9 cellular contexts compared by ENCODE assay signal in genomic region chr11:102495161-102496042, GRCh38. TPM values are rescaled to one million over a fixed set of nuclear protein-coding genes. Genes with fewer than 3 reads are reported as not detected.
DNase-seq lines count a peak whose midpoint lies in the region; ATAC-seq, FAIRE-seq and TF ChIP-seq lines count a peak whose summit lies in the region.
"Had no signal": no experiment of that assay in that cellular context is flagged by ENCODE, and none has a peak within 500 bp of the region (broad histone marks: within the 10 kb centered on the region; RNA-seq: fewer than 3 reads in every experiment).

No MANE protein-coding gene starts in this region.

- TF ChIP-seq POLR2A in body of pancreas (IDR thresholded peaks at IDR 0.05) = no peak

- H3K4me1 ChIP-seq in body of pancreas = peaks cover 5% of the 10 kb centered on the region
- H3K4me1 ChIP-seq in iPS DF 6.9 (ENCODE audit: control insufficient read depth, insufficient read depth, low read length) = no peaks in the 10 kb centered on the region
- peaks cover 0 to 3% of the 10 kb centered on the region in 2 donors for H3K4me1 ChIP-seq in small intestine (ENCODE audit: control insufficient read depth in 2 of 2, insufficient read depth in 1 of 2, low read depth in 1 of 2, low read length in 1 of 2)

- peak overlapping the region; percentile 32; the same call in 1 of the 2 replicates for H3K4me3 Mint-ChIP-seq in HFFc6
- H3K4me3 Mint-ChIP-seq: T-helper 1 cell treated with Interleukin-12 subunit alpha and Interleukin-12 subunit beta and Interleukin-4 antibody, amounts not matched to agents 30 μg/mL and 1 μg/mL, for 36 hours had no signal

- H3K9me3 Mint-ChIP-seq in HFFc6 = no peaks in the 10 kb centered on the region
- H3K9me3 Mint-ChIP-seq: T-helper 1 cell treated with Interleukin-12 subunit alpha and Interleukin-12 subunit beta and Interleukin-4 antibody, amounts not matched to agents 30 μg/mL and 1 μg/mL, for 36 hours had no signal

- intact Hi-C loops in body of pancreas (cut with DNase I) = loop anchor here (5.0 to 10.0 kb wide), 2 partner anchors 101 to 158 kb away; no protein-coding TSS in a partner anchor

- peak; percentile 88 for ATAC-seq in body of pancreas

- H3K4me3 ChIP-seq in GM12865 (ENCODE audit: low read depth, low read length) (no peak overlapping the region), MG63 (no peak overlapping the region), body of pancreas (no peak overlapping the region), iPS DF 6.9 (ENCODE audit: low read length) (no peak overlapping the region), small intestine (ENCODE audit: low read depth in 1 of 2, low read length in 2 of 2) (no peak overlapping the region)

- H3K27me3 ChIP-seq in MG63 = no peaks in the 10 kb centered on the region; the same call in 1 of the 2 replicates
- H3K27me3 ChIP-seq in body of pancreas = no peaks in the 10 kb centered on the region
- H3K27me3 ChIP-seq in iPS DF 6.9 (ENCODE audit: control insufficient read depth, insufficient read depth, low read length) = no peaks in the 10 kb centered on the region
- no peaks in the 10 kb centered on the region for H3K27me3 ChIP-seq in small intestine (ENCODE audit: control insufficient read depth in 2 of 2, insufficient read depth in 2 of 2, low read length in 2 of 2)

- H3K27ac ChIP-seq in body of pancreas = no peak overlapping the region
- no peak overlapping the region for H3K27ac ChIP-seq in iPS DF 6.9 (ENCODE audit: low read length)
- H3K27ac ChIP-seq in small intestine (ENCODE audit: low read depth in 1 of 2, low read length in 1 of 2) = no peak overlapping the region

- 30 to 35% methylated on average over 12 of the region's 12 CpGs for WGBS in body of pancreas, 2 donors
- WGBS in iPS DF 6.9 (ENCODE audit: insufficient coverage, insufficient read length) = no CpG with 5 or more reads among the region's 12 CpGs
- 13 to 33% (median 19%) methylated on average over 12 of the region's 12 CpGs for WGBS in small intestine, 3 donors

- H3K9me3 ChIP-seq in MG63 = no peaks in the 10 kb centered on the region
- H3K9me3 ChIP-seq in body of pancreas = no peaks in the 10 kb centered on the region
- no peaks in the 10 kb centered on the region for H3K9me3 ChIP-seq in iPS DF 6.9 (ENCODE audit: control insufficient read depth, insufficient read depth, low read length)
- no peaks in the 10 kb centered on the region for H3K9me3 ChIP-seq in small intestine (ENCODE audit: control insufficient read depth, low read depth)

- peak; percentile 10 for FAIRE-seq in small intestine (lab: Jason Lieb, UNC)

- in situ Hi-C loops in ACHN (cut with HindIII; ENCODE audit: low pct_ligation_motif_present, low pct_unique_long_range_greater_than_20kb, low sequenced_read_pairs) = no loop called here

- TF ChIP-seq CTCF in GM12865 (IDR thresholded peaks at IDR 0.05; ENCODE audit: insufficient read depth, low read depth, low read length, missing control alignments) (peak; percentile 54), HFFc6 (IDR thresholded peaks at IDR 0.05) (peak; percentile 87), body of pancreas (IDR thresholded peaks at IDR 0.05) (peak; percentile 37 to 86 (median 80))

- H3K27me3 Mint-ChIP-seq in HFFc6 (ENCODE audit: insufficient read depth) = peaks cover 11% of the 10 kb centered on the region

- no peaks in the 10 kb centered on the region for H3K36me3 Mint-ChIP-seq in HFFc6 (ENCODE audit: low read depth)

- no peaks in the 10 kb centered on the region for H3K36me3 ChIP-seq in MG63
- H3K36me3 ChIP-seq in body of pancreas (replicated peaks in 1 of 2; ENCODE audit: insufficient read depth in 1 of 2, low read depth in 2 of 2) = no peaks in the 10 kb centered on the region
- no peaks in the 10 kb centered on the region for H3K36me3 ChIP-seq in iPS DF 6.9 (ENCODE audit: control insufficient read depth, insufficient read depth, low read length)
- no peaks in the 10 kb centered on the region for H3K36me3 ChIP-seq in small intestine (ENCODE audit: control insufficient read depth in 2 of 2, insufficient read depth in 2 of 2, low read length in 2 of 2)

- H3K27ac Mint-ChIP-seq in HFFc6 = no peak overlapping the region
- H3K27ac Mint-ChIP-seq: T-helper 1 cell treated with Interleukin-12 subunit alpha and Interleukin-12 subunit beta and Interleukin-4 antibody, amounts not matched to agents 30 μg/mL and 1 μg/mL, for 36 hours had no signal

- peak; percentile 78 for DNase-seq in ACHN
- DNase-seq in GM12865 (ENCODE audit: low read depth) = peak; percentile 83
- DNase-seq in HFFc6 = peak; percentile 78
- DNase-seq in MG63 = peak; percentile 14
- peak; percentile 79 for DNase-seq in RPMI7951 (ENCODE audit: low read depth)
- peak; percentile 39 to 80 (median 56) for DNase-seq in body of pancreas
- DNase-seq in iPS DF 6.9 (ENCODE audit: low read depth, low spot score) = peak; percentile 58
- DNase-seq in small intestine = peak; percentile 88

- peaks cover 16% of the 10 kb centered on the region for H3K4me1 Mint-ChIP-seq in HFFc6 (ENCODE audit: low read depth)

RNA-seq across cellular contexts. Expression of gene MMP7, which starts 35.1 kb away (rescaled TPM):
- not detected for total RNA-seq in HFFc6 (2021; fragmentation: NEBNext Ultra II Directional; extraction: Animal tissue kit (Norgen Biotek cat#: 25700))
- total RNA-seq in MG63 (2014; rRNA removed; shearing (Covaris generic); ENCODE audit: low replicate concordance) = not detected in 2 replicates
- total RNA-seq in RPMI7951 (2014; rRNA removed; shearing (Covaris generic)) = not detected in 2 replicates
- 100 to 1,000 TPM in 1 of 2 donors, 10 to 100 TPM in 1; 54.5 to 105 TPM for total RNA-seq in body of pancreas
- polyA plus RNA-seq in small intestine = under 1 TPM in 1 of 3 donors, not detected in 2; 0.36 TPM

RNA-seq across cellular contexts. Expression of gene TMEM123, which starts 42.8 kb away (rescaled TPM):
- total RNA-seq in HFFc6 (2021; fragmentation: NEBNext Ultra II Directional; extraction: Animal tissue kit (Norgen Biotek cat#: 25700)) = 100 to 1,000 TPM; 128 to 197 (median 161) TPM
- 70.8 and 112 TPM in 2 replicates for total RNA-seq in MG63 (2014; rRNA removed; shearing (Covaris generic); ENCODE audit: low replicate concordance)
- total RNA-seq in RPMI7951 (2014; rRNA removed; shearing (Covaris generic)) = 188 and 257 TPM in 2 replicates
- 10 to 100 TPM; 40.2 to 82.5 TPM for total RNA-seq in body of pancreas
- 10 to 100 TPM in 2 of 3 donors, 1 to 10 TPM in 1; 5.1 to 64.4 (median 11.3) TPM for polyA plus RNA-seq in small intestine

Comparison
In these comparisons a context has a peak if more than half of its experiments do, and no peak if none do; other contexts are left out.
1. DNase-seq: peak in every context shown above with its lines; median percentile 88 in small intestine; 83 in GM12865; 79 in RPMI7951; 78 in ACHN; 78 in HFFc6; 58 in iPS DF 6.9; 56 in body of pancreas; 14 in MG63.
2. RNA of gene MMP7, which starts 35.1 kb away (total RNA-seq): 54.5 to 105 TPM in body of pancreas; not detected in HFFc6, not detected in MG63 and not detected in RPMI7951; every median in the first group is over 10 times any median in the second.
3. Peak in every context shown above with its lines, with median percentiles within 50 percentile points of each other: CTCF ChIP-seq.